In the genomic region with DNA sequence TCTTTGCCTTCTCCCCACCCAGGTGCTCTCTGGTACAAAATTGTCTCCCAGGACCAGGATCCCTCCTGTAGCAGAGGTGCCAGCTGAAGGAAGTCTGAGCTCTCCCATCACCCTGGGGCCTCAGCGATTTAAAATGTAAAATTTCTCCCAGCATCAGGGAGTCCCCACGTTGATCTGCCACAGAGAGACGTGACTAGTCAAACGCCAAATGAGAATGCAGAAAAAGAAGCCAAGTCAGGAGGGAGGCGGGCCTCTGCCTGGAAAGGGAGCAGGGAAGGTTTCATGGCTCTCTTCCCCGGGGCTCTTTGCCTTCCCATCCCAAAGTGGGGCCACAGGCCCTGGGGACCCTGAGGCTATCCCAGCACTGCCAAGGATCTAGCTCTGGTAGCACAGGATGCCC, we compare ENCODE assay signal across 24 cellular contexts. TPM values are rescaled to one million over a fixed set of nuclear protein-coding genes. Genes with fewer than 3 reads are reported as not detected.
DNase-seq lines count a peak whose midpoint lies in the region; ATAC-seq, FAIRE-seq and TF ChIP-seq lines count a peak whose summit lies in the region.
"Had no signal": no experiment of that assay in that cellular context is flagged by ENCODE, and none has a peak within 500 bp of the region (broad histone marks: within the 10 kb centered on the region; RNA-seq: fewer than 3 reads in every experiment).

No MANE protein-coding gene starts in this region.

- no peaks in the 10 kb centered on the region for H3K4me1 Mint-ChIP-seq in MCF 10A (ENCODE audit: insufficient read depth, unreplicated experiment)
- peaks cover 52% of the 10 kb centered on the region for H3K4me1 Mint-ChIP-seq in neural crest cell
- H3K4me1 Mint-ChIP-seq in progenitor cell of endocrine pancreas (ENCODE audit: low read depth), result no peaks in the 10 kb centered on the region
- H3K4me1 Mint-ChIP-seq in natural killer cell treated with Interleukin-12 subunit alpha and Interleukin-12 subunit beta and Interleukin-15 and Interleukin-18, amount 100 ng/mL, for 72 hours (ENCODE audit: low read depth in 2 of 2), result no peaks in the 10 kb centered on the region
- H3K4me1 Mint-ChIP-seq: B cell; CD4-positive, CD25-positive, alpha-beta regulatory T cell had no signal

- H3K36me3 ChIP-seq in mammary epithelial cell (ENCODE audit: insufficient read depth, low read length) (no peaks in the 10 kb centered on the region), H1 (ENCODE audit: control insufficient read depth in 2 of 4, insufficient read depth in 4 of 4, low read length in 3 of 4) (no peaks in the 10 kb centered on the region)
- H3K36me3 ChIP-seq: BLaER1, HAP-1 had no signal

- H2AFZ ChIP-seq in mammary epithelial cell (ENCODE audit: low read depth, low read length) (peak overlapping the region; percentile 73), H1 (ENCODE audit: low read length) (peak overlapping the region; percentile 88)

- CTCF ChIA-PET in mammary epithelial cell (lab: Charles Lee; ENCODE audit: low non-redundant PET) (interaction anchor here (1.0 kb wide), 1 partner anchor 103 kb away, joined by 4 read pairs; no protein-coding TSS in a partner anchor), MCF 10A (lab: Yijun Ruan, JAX) (interaction anchor here (0.5 to 2.1 kb wide), 6 partner anchors 8 to 1401 kb away, joined by 3 to 7 read pairs (median 6); no protein-coding TSS in a partner anchor), H1 (lab: Charles Lee; ENCODE audit: partially characterized antibody) (interaction anchor here (0.7 to 10.0 kb wide), 5 partner anchors 8 to 266 kb away, joined by 3 to 191 read pairs (median 3); no protein-coding TSS in a partner anchor)

- no peak overlapping the region for H2AK5ac ChIP-seq in H1 (ENCODE audit: low read depth, low read length)

- H2BK12ac ChIP-seq in H1 (ENCODE audit: low read depth, low read length), result no peak overlapping the region

- H4K8ac ChIP-seq in H1 (ENCODE audit: extremely low read depth, insufficient read depth, low read length), result no peak overlapping the region

- no peak overlapping the region for H3K4ac ChIP-seq in H1 (replicated peaks; ENCODE audit: insufficient read length, low read depth, low read length)

- no peak for TF ChIP-seq POLR2A in H1 (IDR thresholded peaks at IDR 0.05; ENCODE audit: control extremely low read depth in 1 of 2, low read depth in 2 of 2, low read length in 2 of 2)

- no peaks in the 10 kb centered on the region for H4K20me1 ChIP-seq in mammary epithelial cell (ENCODE audit: insufficient read depth, low read length)
- H4K20me1 ChIP-seq in H1 (replicated peaks in 1 of 2; ENCODE audit: control insufficient read depth in 1 of 2, insufficient read depth in 2 of 2, low read length in 2 of 2), result no peaks in the 10 kb centered on the region
- H4K20me1 ChIP-seq: BLaER1 had no signal

- H3K27me3 Mint-ChIP-seq in MCF 10A (ENCODE audit: insufficient read depth, unreplicated experiment) (no peaks in the 10 kb centered on the region), neural crest cell (ENCODE audit: low read depth) (no peaks in the 10 kb centered on the region), progenitor cell of endocrine pancreas (peaks cover 12% of the 10 kb centered on the region)
- H3K27me3 Mint-ChIP-seq in natural killer cell treated with Interleukin-12 subunit alpha and Interleukin-12 subunit beta and Interleukin-15 and Interleukin-18, amount 100 ng/mL, for 72 hours, result peaks cover 12 to 22% of the 10 kb centered on the region in 2 donors
- H3K27me3 Mint-ChIP-seq: B cell had no signal

- POLR2A ChIA-PET in MCF 10A (lab: Yijun Ruan, JAX) (no interaction called here), H1 (lab: Charles Lee; ENCODE audit: partially characterized antibody) (interaction anchor here (2.1 kb wide), 1 partner anchor 199 kb away, joined by 9 read pairs; no protein-coding TSS in a partner anchor)

- H3K4me1 ChIP-seq in mammary epithelial cell (ENCODE audit: insufficient read depth, low read length) (peaks cover 17% of the 10 kb centered on the region), H1 (replicated peaks in 1 of 4; ENCODE audit: control insufficient read depth in 3 of 4, insufficient read depth in 4 of 4, low read length in 3 of 4) (peaks cover 0 to 13% (median 7%) of the 10 kb centered on the region in 4 experiments; a peak in 3 of 7 replicates)
- H3K4me1 ChIP-seq: BLaER1, Caco-2, HAP-1 had no signal

- no peak for TF ChIP-seq RAD21 in H1 (IDR thresholded peaks at IDR 0.05 in 1 of 2, conservative IDR thresholded peaks at IDR 0.05 in 1 of 2; ENCODE audit: low read depth in 2 of 2, low read length in 2 of 2)

- no peak overlapping the region for H3K23ac ChIP-seq in H1 (ENCODE audit: insufficient read length)

- H3K9ac ChIP-seq in mammary epithelial cell (ENCODE audit: insufficient read depth, low read length) (no peak overlapping the region), H1 (replicated peaks in 1 of 4; ENCODE audit: extremely low read depth in 1 of 4, low read depth in 3 of 4, low read length in 3 of 4) (no peak overlapping the region)
- H3K9ac ChIP-seq: BLaER1 had no signal

- H3K79me1 ChIP-seq in H1 (ENCODE audit: low read depth, low read length), result no peaks in the 10 kb centered on the region

- H3K14ac ChIP-seq in H1 (ENCODE audit: insufficient read length), result no peak overlapping the region

- TF ChIP-seq EP300 in H1 (IDR thresholded peaks at IDR 0.05; ENCODE audit: borderline replicate concordance in 1 of 2, low read depth in 2 of 2, low read length in 2 of 2), result no peak

- H3K27me3 ChIP-seq in mammary epithelial cell (ENCODE audit: insufficient read depth, low read length), result no peaks in the 10 kb centered on the region
- no peaks in the 10 kb centered on the region for H3K27me3 ChIP-seq in H1 (replicated peaks in 1 of 4; ENCODE audit: control insufficient read depth in 3 of 4, extremely low read depth in 1 of 4, insufficient read depth in 3 of 4, low read length in 3 of 4)
- H3K27me3 ChIP-seq: BLaER1 had no signal

- no peak overlapping the region for H2BK20ac ChIP-seq in H1 (ENCODE audit: low read length)

- H2BK5ac ChIP-seq in H1 (ENCODE audit: low read depth, low read length), result no peak overlapping the region

- ATAC-seq in esophagus mucosa, result no peak
- ATAC-seq in natural killer cell treated with Interleukin-12 subunit alpha and Interleukin-12 subunit beta and Interleukin-15 and Interleukin-18, amount 100 ng/mL, for 72 hours, result no peak
- ATAC-seq: CD8-positive, alpha-beta T cell had no signal

- BruUV-seq in mammary epithelial cell (replicated peaks; lab: Mats Ljungman, UMichigan), result no TSS peak
- no TSS peak for BruUV-seq in MCF 10A (replicated peaks; lab: Mats Ljungman, UMichigan)

- H3K4me3 ChIP-seq in mammary epithelial cell (replicated peaks in 1 of 3; ENCODE audit: insufficient read depth in 1 of 3, low read depth in 2 of 3, low read length in 3 of 3) (no peak overlapping the region), H1 (ENCODE audit: extremely low read depth in 1 of 4, insufficient read depth in 2 of 4, low read depth in 3 of 4, low read length in 4 of 4) (no peak overlapping the region)
- H3K4me3 ChIP-seq: BLaER1, HAP-1 had no signal

- H3K9me3 ChIP-seq in mammary epithelial cell (replicated peaks; ENCODE audit: insufficient read depth, low read length) (no peaks in the 10 kb centered on the region), H1 (ENCODE audit: insufficient read depth in 2 of 2, low read depth in 1 of 2, low read length in 1 of 2) (no peaks in the 10 kb centered on the region)
- H3K9me3 ChIP-seq: BLaER1, Caco-2, HAP-1 had no signal

- H3K27ac ChIP-seq in mammary epithelial cell (ENCODE audit: insufficient read depth, low read depth, low read length) (peak overlapping the region; percentile 1), H1 (ENCODE audit: low read depth, low read length) (no peak overlapping the region)
- H3K27ac ChIP-seq: 22Rv1, BLaER1, C4-2B had no signal

- intact Hi-C loops in mammary epithelial cell (cut with micrococcal nuclease), result loop anchor here (2.0 to 5.0 kb wide), 2 partner anchors 40 to 70 kb away; partner anchors contain the start of gene USP1
- intact Hi-C loops in MCF 10A (cut with micrococcal nuclease), result no loop called here

- FAIRE-seq in H1 (lab: Jason Lieb, UNC), result no peak
- FAIRE-seq: A204.1, GM12891, GM18507 had no signal

- no peak overlapping the region for H3K4me3 Mint-ChIP-seq in MCF 10A (ENCODE audit: unreplicated experiment)
- no peak overlapping the region for H3K4me3 Mint-ChIP-seq in neural crest cell
- H3K4me3 Mint-ChIP-seq in progenitor cell of endocrine pancreas (ENCODE audit: low read depth), result no peak overlapping the region
- no peak overlapping the region for H3K4me3 Mint-ChIP-seq in natural killer cell treated with Interleukin-12 subunit alpha and Interleukin-12 subunit beta and Interleukin-15 and Interleukin-18, amount 100 ng/mL, for 72 hours
- H3K4me3 Mint-ChIP-seq: B cell; CD4-positive, CD25-positive, alpha-beta regulatory T cell; CD8-positive, alpha-beta T cell; HFFc6 had no signal

- peak overlapping the region; percentile 56 for H3K4me2 ChIP-seq in mammary epithelial cell (ENCODE audit: insufficient read depth, low read depth, low read length)
- no peak overlapping the region; a peak in 1 of 4 replicates for H3K4me2 ChIP-seq in H1 (ENCODE audit: insufficient read depth in 1 of 2, low read depth in 2 of 2, low read length in 2 of 2)
- H3K4me2 ChIP-seq: BLaER1 had no signal

- dilution Hi-C loops in mammary epithelial cell (cut with HindIII; ENCODE audit: low sequenced_read_pairs), result loop anchor here (5.0 kb wide), 1 partner anchor 55 kb away; no protein-coding TSS in a partner anchor

- DNase-seq in mammary epithelial cell, result no peak
- no peak for DNase-seq in MCF 10A (ENCODE audit: unreplicated experiment)
- DNase-seq in H1 (ENCODE audit: low read depth in 1 of 2, low spot score in 2 of 2), result no peak
- no peak for DNase-seq in neural crest cell (ENCODE audit: low read depth, low spot score)
- DNase-seq in progenitor cell of endocrine pancreas (ENCODE audit: low spot score, unreplicated experiment), result no peak
- no peak for DNase-seq in NCI-H146 treated with DMSO at 0.1 percent for 48 hours (lab: John Stamatoyannopoulos, UW; ENCODE audit: unreplicated experiment)
- no peak for DNase-seq in natural killer cell treated with Interleukin-12 subunit alpha and Interleukin-12 subunit beta and Interleukin-15 and Interleukin-18, amount 100 ng/mL, for 72 hours (ENCODE audit: low spot score)
- DNase-seq: Caco-2; CD4-positive, CD25-positive, alpha-beta regulatory T cell; CD8-positive, alpha-beta T cell; DMS153; EL; GF-D8; GOT3; HFFc6 had no signal

- H2BK15ac ChIP-seq in H1 (ENCODE audit: low read length), result no peak overlapping the region

- H3K36me3 Mint-ChIP-seq in MCF 10A (ENCODE audit: insufficient read depth, unreplicated experiment) (no peaks in the 10 kb centered on the region), neural crest cell (ENCODE audit: low read depth) (no peaks in the 10 kb centered on the region), progenitor cell of endocrine pancreas (ENCODE audit: insufficient read depth) (no peaks in the 10 kb centered on the region)
- H3K36me3 Mint-ChIP-seq in natural killer cell treated with Interleukin-12 subunit alpha and Interleukin-12 subunit beta and Interleukin-15 and Interleukin-18, amount 100 ng/mL, for 72 hours, result no peaks in the 10 kb centered on the region
- H3K36me3 Mint-ChIP-seq: CD4-positive, CD25-positive, alpha-beta regulatory T cell; CD8-positive, alpha-beta T cell had no signal

- no peaks in the 10 kb centered on the region for H3K79me2 ChIP-seq in mammary epithelial cell (ENCODE audit: insufficient read depth, low read length)
- no peaks in the 10 kb centered on the region for H3K79me2 ChIP-seq in H1 (ENCODE audit: control insufficient read depth in 1 of 2, insufficient read depth in 2 of 2, low read length in 2 of 2)

- no peak overlapping the region for H4K91ac ChIP-seq in H1 (replicated peaks; ENCODE audit: insufficient read length, low read length)

- no peak overlapping the region for H3K56ac ChIP-seq in H1 (replicated peaks; ENCODE audit: insufficient read length, low read depth, low read length)

- H3K18ac ChIP-seq in H1 (ENCODE audit: extremely low read depth, low read length), result no peak overlapping the region; the same call in 1 of the 2 replicates

- TF ChIP-seq CTCF in mammary epithelial cell (conservative IDR thresholded peaks at IDR 0.05 in 1 of 2, IDR thresholded peaks at IDR 0.05 in 1 of 2; ENCODE audit: extremely low read depth in 1 of 2, insufficient read depth in 1 of 2, low read depth in 1 of 2, low read length in 2 of 2) (no peak), MCF 10A (IDR thresholded peaks at IDR 0.05; ENCODE audit: unreplicated experiment) (no peak), H1 (IDR thresholded peaks at IDR 0.05; ENCODE audit: control extremely low read depth in 1 of 3, insufficient read depth in 1 of 3, low read depth in 1 of 3, low read length in 3 of 3) (no peak), neural crest cell (conservative IDR thresholded peaks at IDR 0.05) (no peak), progenitor cell of endocrine pancreas (IDR thresholded peaks at IDR 0.05; ENCODE audit: unreplicated experiment) (no peak)

- no peak overlapping the region for H3K27ac Mint-ChIP-seq in MCF 10A (ENCODE audit: low read depth, unreplicated experiment)
- H3K27ac Mint-ChIP-seq in neural crest cell (ENCODE audit: unreplicated experiment), result peak overlapping the region; percentile 89
- peak overlapping the region; percentile 42 for H3K27ac Mint-ChIP-seq in progenitor cell of endocrine pancreas
- H3K27ac Mint-ChIP-seq in natural killer cell treated with Interleukin-12 subunit alpha and Interleukin-12 subunit beta and Interleukin-15 and Interleukin-18, amount 100 ng/mL, for 72 hours, result no peak overlapping the region
- H3K27ac Mint-ChIP-seq: B cell; CD4-positive, CD25-positive, alpha-beta regulatory T cell; CD8-positive, alpha-beta T cell; HFFc6 had no signal

- WGBS in mammary epithelial cell (ENCODE audit: low coverage, missing lambda C conversion rate), result 17% methylated on average over 6 of the region's 6 CpGs
- 59% methylated on average over 6 of the region's 6 CpGs; no CpG with 5 or more reads in 1 of the 2 experiments for WGBS in H1 (ENCODE audit: extremely low coverage in 1 of 2, insufficient coverage in 1 of 2, insufficient read length in 1 of 2, insufficient replicate concordance in 2 of 2, low coverage in 1 of 2, low lambda C conversion rate in 2 of 2, missing lambda C conversion rate in 1 of 2), 2 experiments

- H2BK120ac ChIP-seq in H1 (replicated peaks; ENCODE audit: low read depth, low read length), result no peak overlapping the region

- H3K9me3 Mint-ChIP-seq in MCF 10A (ENCODE audit: unreplicated experiment) (no peaks in the 10 kb centered on the region), neural crest cell (peaks cover 3% of the 10 kb centered on the region), progenitor cell of endocrine pancreas (ENCODE audit: low read depth) (no peaks in the 10 kb centered on the region)
- H3K9me3 Mint-ChIP-seq in natural killer cell treated with Interleukin-12 subunit alpha and Interleukin-12 subunit beta and Interleukin-15 and Interleukin-18, amount 100 ng/mL, for 72 hours, result no peaks in the 10 kb centered on the region
- H3K9me3 Mint-ChIP-seq: CD4-positive, CD25-positive, alpha-beta regulatory T cell; CD8-positive, alpha-beta T cell; HFFc6 had no signal

- in situ Hi-C loops in mammary epithelial cell (cut with MboI; ENCODE audit: low sequenced_read_pairs in 2 of 2), result no loop called here

- H4K5ac ChIP-seq in H1 (ENCODE audit: insufficient read length, low read depth, low read length), result no peak overlapping the region

- H3K23me2 ChIP-seq in H1 (ENCODE audit: low read depth, low read length), result no peaks in the 10 kb centered on the region

RNA-seq across cellular contexts. Expression of gene USP1, which starts 40.0 kb away (rescaled TPM):
- 10 to 100 TPM; 15.3 to 36.4 TPM for total RNA-seq in mammary epithelial cell
- 10.4 TPM for polyA plus RNA-seq in mammary epithelial cell
- polyA minus RNA-seq in mammary epithelial cell, result 12.8 TPM
- 32.8 and 47.2 TPM in 2 replicates for total RNA-seq in MCF 10A (2022)
- total RNA-seq in H1 (2021; fragmentation: NEBNext Ultra II Directional; extraction: Animal tissue kit (Norgen Biotek cat#: 25700)), result 48.3 and 49.6 TPM in 2 replicates
- 7.3 and 9.1 TPM in 2 replicates for polyA plus RNA-seq in H1 (2011; rRNA removed)
- 13.5 TPM for polyA plus RNA-seq in H1 (2011; cell fraction: cytosol; rRNA removed)
- 4.5 TPM for polyA plus RNA-seq in H1 (2011; cell fraction: nucleus; rRNA removed)
- polyA plus RNA-seq in H1 (2012, experiment 1 of 2), result 15.2 to 32.6 TPM (median 18.3 TPM) in 4 replicates
- 2.5 TPM for polyA plus RNA-seq in H1 (2012, experiment 2 of 2)
- polyA plus RNA-seq in H1 (2013, experiment 1 of 2), result 33.4 TPM
- polyA plus RNA-seq in H1 (2013, experiment 2 of 2), result 33.8 TPM
- polyA minus RNA-seq in H1 (2011; rRNA and poly(A)+ RNA removed), result 9.6 and 12.9 TPM in 2 replicates
- 14.9 TPM for polyA minus RNA-seq in H1 (2011; cell fraction: cytosol; rRNA and poly(A)+ RNA removed)
- 14.8 TPM for polyA minus RNA-seq in H1 (2011; cell fraction: nucleus; rRNA and poly(A)+ RNA removed)
- total RNA-seq in neural crest cell, result 70.0 and 71.4 TPM in 2 replicates
- total RNA-seq in progenitor cell of endocrine pancreas, result 32.2 and 34.2 TPM in 2 replicates
- 20.0 TPM for total RNA-seq in esophagus mucosa
- total RNA-seq in natural killer cell treated with Interleukin-12 subunit alpha and Interleukin-12 subunit beta and Interleukin-15 and Interleukin-18, amount 100 ng/mL, for 72 hours, result 10 to 100 TPM; 44.5 to 57.6 TPM

Comparison
In these comparisons a context has a peak if more than half of its experiments do, and no peak if none do; other contexts are left out.
1. H3K27ac Mint-ChIP-seq: peak in neural crest cell (single experiment) and progenitor cell of endocrine pancreas (single experiment); none in MCF 10A (single experiment) and natural killer cell treated with Interleukin-12 subunit alpha and Interleukin-12 subunit beta and Interleukin-15 and Interleukin-18, amount 100 ng/mL, for 72 hours (0 of 2).